ENCODE assay signal across 33 cellular contexts in genomic region chr6:72930733-72931132, GRCh38.
"Had no signal": no experiment of that assay in that cellular context is flagged by ENCODE, and none has a peak within 500 bp of the region (broad histone marks: within the 10 kb centered on the region; RNA-seq: fewer than 3 reads in every experiment).

No MANE protein-coding gene starts in this region.

- H3K9me3 ChIP-seq: Peyer's patch, SJSA1, SK-N-SH had no signal

- H3K36me3 ChIP-seq: cardiac muscle cell, Peyer's patch, SJSA1 had no signal

- H3K4me3 ChIP-seq: cardiac muscle cell, K562, Peyer's patch, SJSA1 had no signal

- DNase-seq: activated CD4-positive, alpha-beta memory T cell treated with anti-CD3 and anti-CD28 coated beads, Interleukin-2, amount 10 ng/mL, durations not matched to agents 7 days and 5 days; activated CD4-positive, alpha-beta T cell treated with anti-CD3 and anti-CD28 coated beads for 1 hour; activated CD4-positive, alpha-beta T cell treated with anti-CD3 and anti-CD28 coated beads for 48 hours; activated CD4-positive, CD25-positive, alpha-beta regulatory T cell; activated CD8-positive, alpha-beta memory T cell treated with anti-CD3 and anti-CD28 coated beads for 24 hours; activated CD8-positive, alpha-beta memory T cell treated with anti-CD3 and anti-CD28 coated beads, Interleukin-2, amount 10 ng/mL, durations not matched to agents 7 days and 5 days; activated CD8-positive, alpha-beta memory T cell treated with anti-CD3 and anti-CD28 coated beads, Interleukin-2, amount 50 U/mL, for 48 hours; activated effector memory CD4-positive, alpha-beta T cell treated with anti-CD3 and anti-CD28 coated beads, Interleukin-2, amount 50 U/mL, for 16 hours; activated naive CD4-positive, alpha-beta T cell; activated naive CD4-positive, alpha-beta T cell treated with anti-CD3 and anti-CD28 coated beads, Interleukin-2, amount 50 U/mL, for 16 hours; activated naive CD8-positive, alpha-beta T cell treated with anti-CD3 and anti-CD28 coated beads for 36 hours; activated T-cell treated with anti-CD3 and anti-CD28 coated beads, Interleukin-2, amount 50 U/mL, for 72 hours; amniotic stem cell; aorta; NCI-H1105; NCI-H1417 treated with DMSO at 0.1 percent for 48 hours; NCI-H2029; NCI-H345; NCI-H526; NK-92 treated with Interleukin-12 subunit alpha and Interleukin-12 subunit beta, amount 100 ng/mL, for 24 hours; PC-3; Peyer's patch; RPMI8226; SHP77 treated with DMSO at 0.1 percent for 48 hours; SK-N-SH; T-cell; T-helper 2 cell; T-helper 9 cell had no signal

- H3K4me1 ChIP-seq: Peyer's patch, SJSA1 had no signal

- H3K27me3 ChIP-seq: cardiac muscle cell, Peyer's patch, SJSA1 had no signal

- H3K27ac ChIP-seq: Peyer's patch, SJSA1, VCaP had no signal

- ATAC-seq: activated CD8-positive, alpha-beta memory T cell treated with anti-CD3 and anti-CD28 coated beads, Interleukin-2, amount 10 ng/mL, durations not matched to agents 7 days and 5 days; activated T-cell treated with anti-CD3 and anti-CD28 coated beads, Interleukin-2, amount 50 U/mL, for 72 hours; activated T-helper 17 cell treated with anti-CD3 and anti-CD28 coated beads, Interleukin-2, amount 50 U/mL, for 72 hours; K562; PC-3; T-cell had no signal
